Comparison of ENCODE assay signal across 25 cellular contexts in the genomic region with DNA sequence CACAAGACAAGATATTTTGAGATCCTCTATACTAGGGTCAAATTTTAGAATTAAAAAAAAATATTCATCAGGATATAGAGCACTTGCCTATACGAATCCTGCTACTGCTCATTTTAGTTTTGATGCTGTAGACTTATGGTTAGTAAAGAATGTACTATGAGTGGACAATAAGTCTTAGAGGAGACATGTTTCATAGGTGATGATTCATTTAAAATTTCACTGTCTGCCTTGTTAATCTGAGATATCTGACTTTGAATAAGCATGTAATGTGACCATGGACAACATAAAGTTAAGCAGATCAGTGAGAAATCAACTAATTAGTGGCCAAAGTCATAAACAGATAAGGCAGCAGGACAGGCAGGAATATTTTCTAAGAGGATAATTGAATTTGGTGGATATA.
DNase-seq lines count a peak whose midpoint lies in the region; ATAC-seq and TF ChIP-seq lines count a peak whose summit lies in the region.
"Had no signal": no experiment of that assay in that cellular context is flagged by ENCODE, and none has a peak within 500 bp of the region (broad histone marks: within the 10 kb centered on the region; RNA-seq: fewer than 3 reads in every experiment).

No MANE protein-coding gene starts in this region.

- no peaks in the 10 kb centered on the region for H3K9me3 Mint-ChIP-seq in MCF 10A (ENCODE audit: unreplicated experiment)
- H3K9me3 Mint-ChIP-seq: CD14-positive monocyte; CD8-positive, alpha-beta memory T cell; IgD-negative memory B cell had no signal

- H3K79me2 ChIP-seq in mammary epithelial cell (ENCODE audit: insufficient read depth, low read length) = no peaks in the 10 kb centered on the region

- no peaks in the 10 kb centered on the region for H3K27me3 Mint-ChIP-seq in MCF 10A (ENCODE audit: insufficient read depth, unreplicated experiment)
- H3K27me3 Mint-ChIP-seq: CD8-positive, alpha-beta memory T cell; IgD-negative memory B cell had no signal

- H3K4me3 Mint-ChIP-seq in MCF 10A (ENCODE audit: unreplicated experiment) = no peak overlapping the region
- H3K4me3 Mint-ChIP-seq: CD14-positive monocyte; CD8-positive, alpha-beta memory T cell; IgD-negative memory B cell had no signal

- TF ChIP-seq CTCF in MCF 10A (IDR thresholded peaks at IDR 0.05; ENCODE audit: unreplicated experiment) (no peak), breast epithelium (IDR thresholded peaks at IDR 0.05) (no peak), mammary epithelial cell (conservative IDR thresholded peaks at IDR 0.05 in 1 of 2, IDR thresholded peaks at IDR 0.05 in 1 of 2; ENCODE audit: extremely low read depth in 1 of 2, insufficient read depth in 1 of 2, low read depth in 1 of 2, low read length in 2 of 2) (no peak), foreskin keratinocyte (conservative IDR thresholded peaks at IDR 0.05) (no peak)

- no peaks in the 10 kb centered on the region for H4K20me1 ChIP-seq in mammary epithelial cell (ENCODE audit: insufficient read depth, low read length)

- H3K4me1 ChIP-seq in breast epithelium (no peaks in the 10 kb centered on the region), mammary epithelial cell (ENCODE audit: insufficient read depth, low read length) (peaks cover 5% of the 10 kb centered on the region), foreskin keratinocyte (no peaks in the 10 kb centered on the region)
- H3K4me1 ChIP-seq: BE2C, SJSA1 had no signal

- BruUV-seq in MCF 10A (replicated peaks; lab: Mats Ljungman, UMichigan) (no TSS peak), mammary epithelial cell (replicated peaks; lab: Mats Ljungman, UMichigan) (no TSS peak)

- DNase-seq in MCF 10A (ENCODE audit: unreplicated experiment) (no peak), breast epithelium (ENCODE audit: low spot score in 2 of 2) (no peak), mammary epithelial cell (peak; percentile 41), foreskin keratinocyte (peak; percentile 20 to 45)
- DNase-seq: ACHN; BE2C; CD8-positive, alpha-beta memory T cell; MV-4-11; NCI-H1105; NCI-H1436 treated with DMSO at 0.1 percent for 48 hours; NCI-H187 treated with DMSO at 0.1 percent for 48 hours; NCI-H2171 treated with DMSO at 0.1 percent for 48 hours; NCI-H345; NCI-H510A treated with DMSO at 0.1 percent for 48 hours; NCI-H748 treated with DMSO at 0.1 percent for 48 hours; PC-9; Right ventricle myocardium superior had no signal

- H3K9me3 ChIP-seq in breast epithelium (no peaks in the 10 kb centered on the region), mammary epithelial cell (replicated peaks; ENCODE audit: insufficient read depth, low read length) (no peaks in the 10 kb centered on the region)
- H3K9me3 ChIP-seq: BE2C, SJSA1 had no signal

- H3K36me3 ChIP-seq in breast epithelium (no peaks in the 10 kb centered on the region), mammary epithelial cell (ENCODE audit: insufficient read depth, low read length) (peaks cover 13% of the 10 kb centered on the region)
- H3K36me3 ChIP-seq: BE2C had no signal

- in situ Hi-C loops in mammary epithelial cell (cut with MboI; ENCODE audit: low sequenced_read_pairs in 2 of 2) = no loop called here

- CTCF ChIA-PET in MCF 10A (lab: Yijun Ruan, JAX) = interaction anchor here (0.6 kb wide), 1 partner anchor 40 kb away, joined by 3 read pairs; no protein-coding TSS in a partner anchor
- CTCF ChIA-PET in mammary epithelial cell (lab: Charles Lee; ENCODE audit: low non-redundant PET) = no interaction called here

- 78% methylated on average over 1 of the region's 1 CpG for WGBS in mammary epithelial cell (ENCODE audit: low coverage, missing lambda C conversion rate)

- peak overlapping the region; percentile 49 for H3K27ac Mint-ChIP-seq in MCF 10A (ENCODE audit: low read depth, unreplicated experiment)
- H3K27ac Mint-ChIP-seq: CD8-positive, alpha-beta memory T cell; IgD-negative memory B cell had no signal

- H3K4me2 ChIP-seq in mammary epithelial cell (ENCODE audit: insufficient read depth, low read depth, low read length) = no peak overlapping the region
- H3K4me2 ChIP-seq: PC-9 had no signal

- no peak overlapping the region for H2AFZ ChIP-seq in mammary epithelial cell (ENCODE audit: low read depth, low read length)
- H2AFZ ChIP-seq: PC-9 had no signal

- dilution Hi-C loops in mammary epithelial cell (cut with HindIII; ENCODE audit: low sequenced_read_pairs) = no loop called here

- intact Hi-C loops in MCF 10A (cut with micrococcal nuclease) (no loop called here), breast epithelium (cut with DNase I; ENCODE audit: low total_unique reads) (no loop called here), mammary epithelial cell (cut with micrococcal nuclease) (no loop called here)

- H3K27me3 ChIP-seq in breast epithelium (no peaks in the 10 kb centered on the region), mammary epithelial cell (ENCODE audit: insufficient read depth, low read length) (no peaks in the 10 kb centered on the region), foreskin keratinocyte (no peaks in the 10 kb centered on the region)
- H3K27me3 ChIP-seq: BE2C, SJSA1 had no signal

- POLR2A ChIA-PET in MCF 10A (lab: Yijun Ruan, JAX) = interaction anchor here (0.6 to 1.2 kb wide), 3 partner anchors 10 to 271 kb away, joined by 3 to 4 read pairs (median 3); a partner anchor contains a TSS

- TF ChIP-seq POLR2A in breast epithelium (IDR thresholded peaks at IDR 0.05) = no peak

- no peak overlapping the region for H3K9ac ChIP-seq in mammary epithelial cell (ENCODE audit: insufficient read depth, low read length)

- peaks cover 50% of the 10 kb centered on the region for H3K36me3 Mint-ChIP-seq in MCF 10A (ENCODE audit: insufficient read depth, unreplicated experiment)

- H3K27ac ChIP-seq in breast epithelium = no peak overlapping the region
- no peak overlapping the region for H3K27ac ChIP-seq in mammary epithelial cell (ENCODE audit: insufficient read depth, low read depth, low read length)
- H3K27ac ChIP-seq in foreskin keratinocyte = no peak overlapping the region
- H3K27ac ChIP-seq: 22Rv1, HL-60, PC-9, SJSA1 had no signal

- H3K4me1 Mint-ChIP-seq in MCF 10A (ENCODE audit: insufficient read depth, unreplicated experiment) = peaks cover 12% of the 10 kb centered on the region
- H3K4me1 Mint-ChIP-seq: CD14-positive monocyte; CD8-positive, alpha-beta memory T cell; IgD-negative memory B cell had no signal

- H3K4me3 ChIP-seq in breast epithelium = no peak overlapping the region
- H3K4me3 ChIP-seq in mammary epithelial cell (replicated peaks in 1 of 3; ENCODE audit: insufficient read depth in 1 of 3, low read depth in 2 of 3, low read length in 3 of 3) = no peak overlapping the region
- H3K4me3 ChIP-seq: PC-9, SJSA1 had no signal

- ATAC-seq in foreskin keratinocyte = no peak
- ATAC-seq in GM19463 (IDR thresholded peaks at IDR 0.05; ENCODE audit: unreplicated experiment) = no peak
- no peak for ATAC-seq in GM19328 (IDR thresholded peaks at IDR 0.05; ENCODE audit: unreplicated experiment)
- ATAC-seq in GM21619 (IDR thresholded peaks at IDR 0.05; ENCODE audit: unreplicated experiment) = no peak

Comparison
In these comparisons a context has a peak if more than half of its experiments do, and no peak if none do; other contexts are left out.
1. DNase-seq: peak in mammary epithelial cell (single experiment) and foreskin keratinocyte (2 of 2); none in MCF 10A (single experiment) and breast epithelium (0 of 2).